ENCODE assay signal across 8 cellular contexts in genomic region chr14:77616454-77617229, GRCh38. TPM values are rescaled to one million over a fixed set of nuclear protein-coding genes. Genes with fewer than 3 reads are reported as not detected.
A peak's percentile ranks its signal among the peaks of the same experiment; 100 is the strongest.
DNase-seq lines count a peak whose midpoint lies in the region; ATAC-seq and TF ChIP-seq lines count a peak whose summit lies in the region.

TSS of gene SPTLC2 (minus strand) at chr14:77616637. CDS start at chr14:77616579, 58 bp downstream.

- DNase-seq in Calu3 (peak; percentile 97), NT2/D1 (ENCODE audit: low read depth, low spot score) (peak; percentile 96), mesenchymal stem cell (peak; percentile 100)
- DNase-seq in activated CD8-positive, alpha-beta memory T cell treated with anti-CD3 and anti-CD28 coated beads, Interleukin-2, amount 10 ng/mL, durations not matched to agents 7 days and 5 days, result peak; percentile 99
- peak; percentile 94 for DNase-seq in stimulated activated CD8-positive, alpha-beta memory T cell treated with anti-CD3 and anti-CD28 coated beads, Interleukin-12 subunit alpha, Interleukin-12 subunit beta, amount 100 ng/mL, for 4 hours (ENCODE audit: low read depth)

- H3K4me1 ChIP-seq in HUES48 (ENCODE audit: control insufficient read depth, insufficient read depth, low read length), result peaks cover 41% of the 10 kb centered on the region
- no peaks in the 10 kb centered on the region for H3K4me1 ChIP-seq in NT2/D1 (ENCODE audit: insufficient read depth, insufficient read length)
- H3K4me1 ChIP-seq in endocrine pancreas (ENCODE audit: control insufficient read depth, insufficient read depth, low read length), result peaks cover 10% of the 10 kb centered on the region
- no peaks in the 10 kb centered on the region for H3K4me1 ChIP-seq in mesenchymal stem cell (ENCODE audit: control insufficient read depth, insufficient read depth, low read depth, low read length)

- H3K4me2 ChIP-seq in mesenchymal stem cell (ENCODE audit: low read length, poor library complexity, severe bottlenecking), result peak within 1 kb of the TSS; percentile 64

- peak within 1 kb of the TSS; percentile 10 for H2BK5ac ChIP-seq in mesenchymal stem cell (ENCODE audit: low read depth, low read length, poor library complexity, severe bottlenecking)

- H3K36me3 Mint-ChIP-seq in Calu3 (ENCODE audit: insufficient read depth, unreplicated experiment), result peaks cover 32% of the 10 kb centered on the region
- peaks cover 13% of the 10 kb centered on the region for H3K36me3 Mint-ChIP-seq in activated CD8-positive, alpha-beta memory T cell treated with anti-CD3 and anti-CD28 coated beads, Interleukin-2, amount 10 ng/mL, durations not matched to agents 7 days and 5 days

- peak; percentile 95 for ATAC-seq in GM21390 (IDR thresholded peaks at IDR 0.05; ENCODE audit: unreplicated experiment)
- peak; percentile 97 for ATAC-seq in activated CD8-positive, alpha-beta memory T cell treated with anti-CD3 and anti-CD28 coated beads, Interleukin-2, amount 10 ng/mL, durations not matched to agents 7 days and 5 days

- H3K4me3 ChIP-seq in HUES48 (ENCODE audit: low read depth, low read length), result peak within 1 kb of the TSS; percentile 88
- peak within 1 kb of the TSS; percentile 74 for H3K4me3 ChIP-seq in NT2/D1 (ENCODE audit: insufficient read length, low read depth)
- H3K4me3 ChIP-seq in endocrine pancreas (ENCODE audit: control insufficient read depth, insufficient read depth, low read length), result peak within 1 kb of the TSS; percentile 59
- peak within 1 kb of the TSS; percentile 97 to 100 for H3K4me3 ChIP-seq in mesenchymal stem cell (ENCODE audit: insufficient read depth in 1 of 2, low read depth in 1 of 2, low read length in 2 of 2)

- H3K18ac ChIP-seq in mesenchymal stem cell (ENCODE audit: low read depth in 1 of 2, low read length in 2 of 2), result peak within 1 kb of the TSS; percentile 95 to 97

- H3K4me1 Mint-ChIP-seq in Calu3 (ENCODE audit: low read depth, unreplicated experiment), result peaks cover 25% of the 10 kb centered on the region
- H3K4me1 Mint-ChIP-seq in activated CD8-positive, alpha-beta memory T cell treated with anti-CD3 and anti-CD28 coated beads, Interleukin-2, amount 10 ng/mL, durations not matched to agents 7 days and 5 days, result peaks cover 36% of the 10 kb centered on the region

- H3K36me3 ChIP-seq in HUES48 (ENCODE audit: control insufficient read depth, insufficient read depth, low read length), result no peaks in the 10 kb centered on the region
- no peaks in the 10 kb centered on the region for H3K36me3 ChIP-seq in NT2/D1 (ENCODE audit: insufficient read depth, insufficient read length, low read length)
- H3K36me3 ChIP-seq in endocrine pancreas (ENCODE audit: control insufficient read depth, insufficient read depth, low read length), result no peaks in the 10 kb centered on the region
- H3K36me3 ChIP-seq in mesenchymal stem cell (ENCODE audit: control insufficient read depth in 1 of 2, insufficient read depth in 2 of 2, low read depth in 1 of 2, low read length in 2 of 2), result peaks cover 0 to 4% of the 10 kb centered on the region in 2 experiments

- no peak within 1 kb of the TSS for H2AK5ac ChIP-seq in mesenchymal stem cell (ENCODE audit: low read length, severe bottlenecking)

- BruUV-seq in Calu3 (replicated peaks; lab: Mats Ljungman, UMichigan), result no TSS peak

- intact Hi-C loops in Calu3 (cut with micrococcal nuclease; ENCODE audit: unreplicated experiment), result no loop called here

- no peaks in the 10 kb centered on the region for H3K9me3 Mint-ChIP-seq in Calu3 (ENCODE audit: low read depth, unreplicated experiment)
- H3K9me3 Mint-ChIP-seq in activated CD8-positive, alpha-beta memory T cell treated with anti-CD3 and anti-CD28 coated beads, Interleukin-2, amount 10 ng/mL, durations not matched to agents 7 days and 5 days (ENCODE audit: low read depth), result no peaks in the 10 kb centered on the region

- H3K27me3 Mint-ChIP-seq in Calu3 (ENCODE audit: unreplicated experiment), result no peaks in the 10 kb centered on the region
- H3K27me3 Mint-ChIP-seq in activated CD8-positive, alpha-beta memory T cell treated with anti-CD3 and anti-CD28 coated beads, Interleukin-2, amount 10 ng/mL, durations not matched to agents 7 days and 5 days, result no peaks in the 10 kb centered on the region

- peak within 1 kb of the TSS; percentile 92 for H3K27ac Mint-ChIP-seq in Calu3 (ENCODE audit: unreplicated experiment)
- H3K27ac Mint-ChIP-seq in activated CD8-positive, alpha-beta memory T cell treated with anti-CD3 and anti-CD28 coated beads, Interleukin-2, amount 10 ng/mL, durations not matched to agents 7 days and 5 days, result peak within 1 kb of the TSS; percentile 87

- H2BK15ac ChIP-seq in mesenchymal stem cell (ENCODE audit: low read depth, poor library complexity, severe bottlenecking), result peak within 1 kb of the TSS; percentile 83

- H4K91ac ChIP-seq in mesenchymal stem cell (ENCODE audit: low read length), result peak within 1 kb of the TSS; percentile 98

- H3K27me3 ChIP-seq in HUES48 (ENCODE audit: control insufficient read depth, insufficient read depth, low read length), result no peaks in the 10 kb centered on the region
- no peaks in the 10 kb centered on the region for H3K27me3 ChIP-seq in NT2/D1 (ENCODE audit: insufficient read depth, insufficient read length)
- H3K27me3 ChIP-seq in endocrine pancreas (ENCODE audit: control insufficient read depth, insufficient read depth, low read length), result no peaks in the 10 kb centered on the region
- peaks cover 6 to 9% of the 10 kb centered on the region in 2 experiments for H3K27me3 ChIP-seq in mesenchymal stem cell (ENCODE audit: control insufficient read depth in 1 of 2, insufficient read depth in 1 of 2, low read length in 2 of 2)

- H3K4ac ChIP-seq in mesenchymal stem cell (ENCODE audit: low read depth in 1 of 2, low read length in 2 of 2), result peak within 1 kb of the TSS in 1 of 2 experiments; percentile 89

- TF ChIP-seq CTCF in Calu3 (IDR thresholded peaks at IDR 0.05; ENCODE audit: unreplicated experiment), result no peak

- peak within 1 kb of the TSS; percentile 86 to 98 for H3K14ac ChIP-seq in mesenchymal stem cell (ENCODE audit: low read length in 2 of 2)

- peak within 1 kb of the TSS; percentile 94 for H2AFZ ChIP-seq in mesenchymal stem cell (ENCODE audit: low read depth, low read length)

- CTCF ChIA-PET in Calu3 (lab: Charles Lee), result no interaction called here
- CTCF ChIA-PET in activated CD8-positive, alpha-beta memory T cell treated with anti-CD3 and anti-CD28 coated beads, Interleukin-2, amount 10 ng/mL, durations not matched to agents 7 days and 5 days (lab: Charles Lee), result interaction anchor here (1.6 to 2.2 kb wide), 3 partner anchors 9 to 13 kb away, joined by 4 to 5 read pairs (median 4); no protein-coding TSS in a partner anchor

- under 1% methylated on average over 56 of the region's 58 CpGs for WGBS in mesenchymal stem cell

- peak within 1 kb of the TSS; percentile 79 for H2BK120ac ChIP-seq in mesenchymal stem cell (ENCODE audit: low read depth, low read length)

- H2BK12ac ChIP-seq in mesenchymal stem cell (ENCODE audit: low read length in 2 of 2), result peak within 1 kb of the TSS; percentile 15 to 89

- peak within 1 kb of the TSS; percentile 95 for H3K4me3 Mint-ChIP-seq in Calu3 (ENCODE audit: low read depth, unreplicated experiment)
- peak within 1 kb of the TSS; percentile 81 for H3K4me3 Mint-ChIP-seq in activated CD8-positive, alpha-beta memory T cell treated with anti-CD3 and anti-CD28 coated beads, Interleukin-2, amount 10 ng/mL, durations not matched to agents 7 days and 5 days

- H3K27ac ChIP-seq in HUES48 (ENCODE audit: low read depth, low read length), result peak within 1 kb of the TSS; percentile 82
- H3K27ac ChIP-seq in mesenchymal stem cell (ENCODE audit: low read length, poor library complexity, severe bottlenecking), result peak within 1 kb of the TSS; percentile 57

- H3K9me3 ChIP-seq in HUES48 (ENCODE audit: control insufficient read depth, insufficient read depth, low read length), result no peaks in the 10 kb centered on the region
- H3K9me3 ChIP-seq in NT2/D1 (ENCODE audit: insufficient read depth, low read length), result no peaks in the 10 kb centered on the region
- H3K9me3 ChIP-seq in endocrine pancreas (ENCODE audit: control insufficient read depth, low read length), result no peaks in the 10 kb centered on the region
- H3K9me3 ChIP-seq in mesenchymal stem cell (ENCODE audit: control insufficient read depth, low read length), result no peaks in the 10 kb centered on the region

- H3K9ac ChIP-seq in HUES48 (ENCODE audit: low read depth, low read length) (peak within 1 kb of the TSS; percentile 2), NT2/D1 (ENCODE audit: insufficient read length, low read depth) (peak within 1 kb of the TSS; percentile 88), endocrine pancreas (ENCODE audit: control insufficient read depth, insufficient read depth, low read length) (peak within 1 kb of the TSS; percentile 84), mesenchymal stem cell (ENCODE audit: low read length) (peak within 1 kb of the TSS; percentile 89)

- peaks cover 2% of the 10 kb centered on the region for H3K79me1 ChIP-seq in mesenchymal stem cell (replicated peaks; ENCODE audit: low read length, poor library complexity, severe bottlenecking)

- H4K8ac ChIP-seq in mesenchymal stem cell (ENCODE audit: low read length), result peak within 1 kb of the TSS; percentile 90

- peak within 1 kb of the TSS in 1 of 2 experiments; percentile 98 for H3K23ac ChIP-seq in mesenchymal stem cell (ENCODE audit: low read length in 2 of 2)

RNA-seq across cellular contexts. Expression of gene SPTLC2, which starts in this region (rescaled TPM):
- total RNA-seq in Calu3 (2022), result 45.5 and 45.9 TPM in 2 replicates
- total RNA-seq in activated CD8-positive, alpha-beta memory T cell treated with anti-CD3 and anti-CD28 coated beads, Interleukin-2, amount 10 ng/mL, durations not matched to agents 7 days and 5 days, result 10 to 100 TPM; 34.5 to 43.3 TPM
- 16.1 TPM for polyA plus RNA-seq in mesenchymal stem cell (2013, experiment 1 of 2)
- polyA plus RNA-seq in mesenchymal stem cell (2013, experiment 2 of 2), result 15.5 TPM

Comparison
In these comparisons a context has a peak if more than half of its experiments do, and no peak if none do; other contexts are left out.
1. Peak in every context shown above with its lines: DNase-seq, ATAC-seq, H3K4me3 ChIP-seq and H3K27ac ChIP-seq.
2. H3K9ac ChIP-seq: peak in every context shown above with its lines; median percentile 89 in mesenchymal stem cell; 88 in NT2/D1; 84 in endocrine pancreas; 2 in HUES48.